ENCODE assay signal across 8 cellular contexts in genomic region chr1:12275370-12275769, GRCh38. TPM values are rescaled to one million over a fixed set of nuclear protein-coding genes. Genes with fewer than 3 reads are reported as not detected.
DNase-seq lines count a peak whose midpoint lies in the region; ATAC-seq and TF ChIP-seq lines count a peak whose summit lies in the region.

No MANE protein-coding gene starts in this region.

- no peak for TF ChIP-seq POLR2A in erythroblast (IDR thresholded peaks at IDR 0.05; ENCODE audit: low read length)

- no peak overlapping the region for H3K4me3 Mint-ChIP-seq in CD4-positive, alpha-beta T cell
- H3K4me3 Mint-ChIP-seq in progenitor cell of endocrine pancreas (ENCODE audit: low read depth), result no peak overlapping the region

- no peaks in the 10 kb centered on the region for H3K9me3 ChIP-seq in CD4-positive, alpha-beta T cell (ENCODE audit: control insufficient read depth, low read length)

- H3K27me3 Mint-ChIP-seq in CD4-positive, alpha-beta T cell, result no peaks in the 10 kb centered on the region
- H3K27me3 Mint-ChIP-seq in progenitor cell of endocrine pancreas, result no peaks in the 10 kb centered on the region

- no peak for ATAC-seq in CD4-positive, alpha-beta T cell (ENCODE audit: poor library complexity)
- ATAC-seq in HG03025 (IDR thresholded peaks at IDR 0.05; ENCODE audit: low FRiP score, unreplicated experiment) (no peak), GM18511 (IDR thresholded peaks at IDR 0.05; ENCODE audit: unreplicated experiment) (no peak), HG03378 (IDR thresholded peaks at IDR 0.05; ENCODE audit: unreplicated experiment) (no peak)

- no peak overlapping the region for H3K27ac Mint-ChIP-seq in CD4-positive, alpha-beta T cell
- H3K27ac Mint-ChIP-seq in progenitor cell of endocrine pancreas, result no peak overlapping the region

- H3K27ac ChIP-seq in CD4-positive, alpha-beta T cell (ENCODE audit: low read depth, low read length), result no peak overlapping the region

- no peak for TF ChIP-seq EP300 in Ishikawa (IDR thresholded peaks at IDR 0.05; ENCODE audit: borderline replicate concordance)

- peaks cover 94% of the 10 kb centered on the region for H3K36me3 Mint-ChIP-seq in CD4-positive, alpha-beta T cell (ENCODE audit: low read depth)
- H3K36me3 Mint-ChIP-seq in progenitor cell of endocrine pancreas (ENCODE audit: insufficient read depth), result peaks cover 37% of the 10 kb centered on the region

- DNase-seq in CD4-positive, alpha-beta T cell, result peak; percentile 13 to 50 (median 20)
- peak; percentile 24 to 35 for DNase-seq in activated CD4-positive, alpha-beta T cell treated with anti-CD3 and anti-CD28 coated beads, Interleukin-2, amount 50 U/mL, for 4 hours
- DNase-seq in erythroblast (lab: John Stamatoyannopoulos, UW) (peak; percentile 36 to 56), progenitor cell of endocrine pancreas (ENCODE audit: low spot score, unreplicated experiment) (peak; percentile 21)

- CTCF ChIA-PET in CD4-positive, alpha-beta T cell (lab: Charles Lee), result interaction anchor here (0.7 to 1.6 kb wide), 5 partner anchors 25 to 384 kb away, joined by 3 to 4 read pairs (median 3); no protein-coding TSS in a partner anchor

- no peaks in the 10 kb centered on the region for H3K9me3 Mint-ChIP-seq in CD4-positive, alpha-beta T cell
- no peaks in the 10 kb centered on the region for H3K9me3 Mint-ChIP-seq in progenitor cell of endocrine pancreas (ENCODE audit: low read depth)

- intact Hi-C loops in CD4-positive, alpha-beta T cell (cut with DNase I, micrococcal nuclease), result loop anchor here (1.0 to 2.0 kb wide), 3 partner anchors 343 to 384 kb away; partner anchors contain the start of gene DHRS3 (in 1 of the 2)

- peaks cover 5% of the 10 kb centered on the region for H3K4me1 Mint-ChIP-seq in CD4-positive, alpha-beta T cell (ENCODE audit: low read depth)
- peaks cover 7% of the 10 kb centered on the region for H3K4me1 Mint-ChIP-seq in progenitor cell of endocrine pancreas (ENCODE audit: low read depth)

- TF ChIP-seq CTCF in CD4-positive, alpha-beta T cell (IDR thresholded peaks at IDR 0.05), result peak; percentile 59
- TF ChIP-seq CTCF in progenitor cell of endocrine pancreas (IDR thresholded peaks at IDR 0.05; ENCODE audit: unreplicated experiment), result peak; percentile 76

- no peaks in the 10 kb centered on the region for H3K27me3 ChIP-seq in CD4-positive, alpha-beta T cell (ENCODE audit: control insufficient read depth, insufficient read depth, low read length)

- POLR2A ChIA-PET in CD4-positive, alpha-beta T cell (lab: Charles Lee), result interaction anchor here (0.7 kb wide), 1 partner anchor 343 kb away, joined by 3 read pairs; no protein-coding TSS in a partner anchor

- TF ChIP-seq RAD21 in Ishikawa (IDR thresholded peaks at IDR 0.05; ENCODE audit: low read depth), result peak; percentile 49

TF ChIP-seq in Ishikawa, 13 proteins besides CTCF, POLR2A, EP300 and RAD21:
- TF ChIP-seq NFIC (IDR thresholded peaks at IDR 0.05) (no peak), CREB1 (IDR thresholded peaks at IDR 0.05; ENCODE audit: low read depth) (no peak), REST (IDR thresholded peaks at IDR 0.05; ENCODE audit: low read depth) (no peak), USF1 (IDR thresholded peaks at IDR 0.05) (no peak), YY1 (IDR thresholded peaks at IDR 0.05; ENCODE audit: low read depth) (no peak), MAX (IDR thresholded peaks at IDR 0.05) (no peak), FOXM1 (IDR thresholded peaks at IDR 0.05; ENCODE audit: borderline replicate concordance, low read depth) (no peak), TCF12 (IDR thresholded peaks at IDR 0.05; ENCODE audit: low read depth) (no peak), EGR1 (IDR thresholded peaks at IDR 0.05) (no peak), TEAD4 (IDR thresholded peaks at IDR 0.05) (no peak), CEBPB (IDR thresholded peaks at IDR 0.05) (no peak), TAF1 (IDR thresholded peaks at IDR 0.05; ENCODE audit: low read depth) (no peak), ZBTB7A (IDR thresholded peaks at IDR 0.05; ENCODE audit: low read depth) (no peak)

RNA-seq across cellular contexts. Expression of gene VPS13D, which starts 45.5 kb away (rescaled TPM):
- total RNA-seq in CD4-positive, alpha-beta T cell, result 10 to 100 TPM; 63.0 to 67.3 TPM
- total RNA-seq in progenitor cell of endocrine pancreas, result 41.0 and 41.9 TPM in 2 replicates
